Comparison of ENCODE assay signal across 2 cellular contexts in genomic region chr1:64933296-64934070, GRCh38.
TF ChIP-seq lines count a peak whose summit lies in the region.

No MANE protein-coding gene starts in this region.

TF ChIP-seq in GM12878, 131 proteins besides CTCF, POLR2A, EP300 and RAD21:
- no peak for TF ChIP-seq HDAC6 (IDR thresholded peaks at IDR 0.05; ENCODE audit: unreplicated experiment)
- no peak for TF ChIP-seq TARDBP (IDR thresholded peaks at IDR 0.05; ENCODE audit: borderline replicate concordance)
- no peak for TF ChIP-seq SMC3 (IDR thresholded peaks at IDR 0.05; ENCODE audit: borderline replicate concordance, low read length)
- TF ChIP-seq ZBTB11 (CRISPR knock-in tag; IDR thresholded peaks at IDR 0.05): no peak
- TF ChIP-seq MEF2A (IDR thresholded peaks at IDR 0.05; ENCODE audit: insufficient read depth, low read depth, low read length): 0 out of 2 replicates have a peak, but pooled peaks have one; percentile 17
- no peak for TF ChIP-seq MEF2B (IDR thresholded peaks at IDR 0.05; ENCODE audit: partially characterized antibody, poor library complexity, severe bottlenecking)
- TF ChIP-seq ATF2 (IDR thresholded peaks at IDR 0.05; ENCODE audit: low read length): 0 out of 2 replicates have a peak, but pooled peaks have one; percentile 14
- TF ChIP-seq SPI1 (IDR thresholded peaks at IDR 0.05; ENCODE audit: borderline replicate concordance, insufficient read depth, low read depth, low read length): peak; percentile 65; the same call in 1 of the 2 replicates
- no peak for TF ChIP-seq BCLAF1 (IDR thresholded peaks at IDR 0.05)
- no peak for TF ChIP-seq IRF4 (IDR thresholded peaks at IDR 0.05; ENCODE audit: low read depth, low read length)
- TF ChIP-seq SKIL (IDR thresholded peaks at IDR 0.05; ENCODE audit: low read depth, poor library complexity, severe bottlenecking): no peak

TF ChIP-seq in HepG2, 621 proteins besides CTCF, POLR2A, EP300 and RAD21:
- TF ChIP-seq ZNF441 (CRISPR knock-in tag; IDR thresholded peaks at IDR 0.05; ENCODE audit: borderline replicate concordance) (no peak), EHMT2 (IDR thresholded peaks at IDR 0.05; ENCODE audit: borderline replicate concordance, low read depth, low read length) (0 out of 2 replicates have a peak, but pooled peaks have one; percentile 12), SAP130 (CRISPR knock-in tag; IDR thresholded peaks at IDR 0.05; ENCODE audit: low read depth) (no peak), MTA3 (CRISPR knock-in tag; IDR thresholded peaks at IDR 0.05) (no peak), MIXL1 (CRISPR knock-in tag; IDR thresholded peaks at IDR 0.05) (no peak)
TF ChIP-seq in HepG2: peak in this region for 1.
